19 cellular contexts compared by ENCODE assay signal in genomic region chr12:113770389-113770865, GRCh38.
A peak's percentile ranks its signal among the peaks of the same experiment; 100 is the strongest.
DNase-seq lines count a peak whose midpoint lies in the region; ATAC-seq, FAIRE-seq and TF ChIP-seq lines count a peak whose summit lies in the region.
"Had no signal": no experiment of that assay in that cellular context is flagged by ENCODE, and none has a peak within 500 bp of the region (broad histone marks: within the 10 kb centered on the region; RNA-seq: fewer than 3 reads in every experiment).

No MANE protein-coding gene starts in this region.

- H3K4me3 ChIP-seq in Caco-2 (ENCODE audit: low read depth, low read length) (no peak overlapping the region), HepG2 (replicated peaks in 1 of 3; ENCODE audit: insufficient read depth in 1 of 3, low read depth in 2 of 3, low read length in 3 of 3) (no peak overlapping the region), neural progenitor cell (no peak overlapping the region), PC-9 (no peak overlapping the region)
- H3K4me3 ChIP-seq: BLaER1 had no signal

- H3K79me2 ChIP-seq in HepG2 (ENCODE audit: insufficient read depth, low read length): no peaks in the 10 kb centered on the region
- H3K79me2 ChIP-seq in neural progenitor cell (ENCODE audit: low read depth): no peaks in the 10 kb centered on the region
- H3K79me2 ChIP-seq in PC-9 (ENCODE audit: low read depth): peaks cover 8% of the 10 kb centered on the region

- WGBS in HepG2 (ENCODE audit: low lambda C conversion rate): 0% methylated on average over 10 of the region's 10 CpGs

- H3K9me2 ChIP-seq in PC-9 (ENCODE audit: insufficient read depth): no peaks in the 10 kb centered on the region

- peak; percentile 61 to 96; a peak in 3 of 4 replicates for TF ChIP-seq EP300 in HepG2 (IDR thresholded peaks at IDR 0.05; ENCODE audit: low read depth in 2 of 2, low read length in 2 of 2)
- peak; percentile 91 for TF ChIP-seq EP300 in HepG2 (CRISPR knock-in tag; IDR thresholded peaks at IDR 0.05; ENCODE audit: borderline replicate concordance)

- H3F3A ChIP-seq in neural progenitor cell (ENCODE audit: low read depth) (peaks cover 33% of the 10 kb centered on the region), PC-9 (ENCODE audit: insufficient read depth, low read depth) (peaks cover 4% of the 10 kb centered on the region)

- H3K4me1 ChIP-seq in Caco-2 (peaks cover 31% of the 10 kb centered on the region), HepG2 (ENCODE audit: insufficient read depth, low read length) (peaks cover 85% of the 10 kb centered on the region), neural progenitor cell (peaks cover 28% of the 10 kb centered on the region), PC-9 (replicated peaks; ENCODE audit: insufficient read depth) (peaks cover 15% of the 10 kb centered on the region)

- TF ChIP-seq RAD21 in HepG2 (CRISPR knock-in tag; IDR thresholded peaks at IDR 0.05): no peak; the same call in 1 of the 2 replicates

- H3K9me3 Mint-ChIP-seq in Caco-2 (ENCODE audit: unreplicated experiment) (no peaks in the 10 kb centered on the region), WTC11 (peaks cover 3% of the 10 kb centered on the region; the same call in 1 of the 2 replicates), neural progenitor cell (no peaks in the 10 kb centered on the region)
- H3K9me3 Mint-ChIP-seq: H9, IgD-negative memory B cell had no signal

- H3K36me3 ChIP-seq in Caco-2 (ENCODE audit: control insufficient read depth, insufficient read depth, low read length) (no peaks in the 10 kb centered on the region), HepG2 (replicated peaks in 1 of 2; ENCODE audit: control insufficient read depth in 1 of 2, insufficient read depth in 2 of 2, low read length in 2 of 2) (no peaks in the 10 kb centered on the region; a peak in 1 of 5 replicates), neural progenitor cell (no peaks in the 10 kb centered on the region), PC-9 (ENCODE audit: low read depth) (no peaks in the 10 kb centered on the region)
- H3K36me3 ChIP-seq: BLaER1 had no signal

- H4K20me1 ChIP-seq in HepG2 (ENCODE audit: insufficient read depth, low read length) (no peaks in the 10 kb centered on the region), neural progenitor cell (ENCODE audit: low read depth) (no peaks in the 10 kb centered on the region), PC-9 (ENCODE audit: insufficient read depth) (no peaks in the 10 kb centered on the region)
- H4K20me1 ChIP-seq: BLaER1 had no signal

- H3K27ac Mint-ChIP-seq in Caco-2 (ENCODE audit: unreplicated experiment): no peak overlapping the region
- H3K27ac Mint-ChIP-seq in WTC11: no peak overlapping the region
- H3K27ac Mint-ChIP-seq in neural progenitor cell: no peak overlapping the region
- H3K27ac Mint-ChIP-seq: CD14-positive monocyte; CD4-positive, alpha-beta memory T cell; H9; IgD-negative memory B cell had no signal

- H3K27me3 ChIP-seq in Caco-2 (replicated peaks; ENCODE audit: control insufficient read depth, insufficient read depth, low read length) (no peaks in the 10 kb centered on the region), HepG2 (ENCODE audit: control insufficient read depth in 1 of 2, insufficient read depth in 2 of 2, low read length in 2 of 2) (no peaks in the 10 kb centered on the region), neural progenitor cell (no peaks in the 10 kb centered on the region), PC-9 (ENCODE audit: insufficient read depth, low read depth) (no peaks in the 10 kb centered on the region)
- H3K27me3 ChIP-seq: BLaER1 had no signal

- in situ Hi-C loops in HepG2 (cut with HindIII; ENCODE audit: extremely low pct_ligation_motif_present, low pct_unique_long_range_greater_than_20kb): no loop called here

- DNase-seq in Caco-2 (peak; percentile 62 to 78), WTC11 (ENCODE audit: low spot score) (no peak), HepG2 (ENCODE audit: low spot score) (peak; percentile 98), neural progenitor cell (ENCODE audit: low spot score) (peak; percentile 25), PC-9 (no peak)
- DNase-seq: CD4-positive, alpha-beta memory T cell; H9; KG1 had no signal

- CTCF ChIA-PET in Caco-2 (lab: Charles Lee): no interaction called here
- CTCF ChIA-PET in WTC11 (lab: Charles Lee): interaction anchor here (2.1 kb wide), 1 partner anchor 308 kb away, joined by 6 read pairs; no protein-coding TSS in a partner anchor
- CTCF ChIA-PET in HepG2 (lab: Yijun Ruan, JAX; ENCODE audit: low intra/inter-chr PET ratio, low total read pairs): no interaction called here
- CTCF ChIA-PET in PC-9 (lab: Charles Lee): no interaction called here

- H3K27ac ChIP-seq in HepG2 (ENCODE audit: extremely low read length, insufficient read depth, low read length): peak overlapping the region; percentile 74
- no peak overlapping the region for H3K27ac ChIP-seq in neural progenitor cell
- no peak overlapping the region for H3K27ac ChIP-seq in PC-9
- H3K27ac ChIP-seq: 22Rv1, BLaER1 had no signal

- H3K4me3 Mint-ChIP-seq in Caco-2 (ENCODE audit: unreplicated experiment) (no peak overlapping the region), WTC11 (no peak overlapping the region), neural progenitor cell (no peak overlapping the region)
- H3K4me3 Mint-ChIP-seq: CD14-positive monocyte; CD4-positive, alpha-beta memory T cell; H9; IgD-negative memory B cell had no signal

- BruUV-seq in Caco-2 (replicated peaks; lab: Mats Ljungman, UMichigan): no TSS peak
- no TSS peak for BruUV-seq in HepG2 (replicated peaks; lab: Mats Ljungman, UMichigan)
- no TSS peak for BruUV-seq in PC-9 (replicated peaks; lab: Mats Ljungman, UMichigan)

- H3K27me3 Mint-ChIP-seq in Caco-2 (ENCODE audit: insufficient read depth, unreplicated experiment) (no peaks in the 10 kb centered on the region), WTC11 (ENCODE audit: low read depth) (peaks cover 2% of the 10 kb centered on the region; the same call in 1 of the 2 replicates), neural progenitor cell (ENCODE audit: insufficient read depth, low read depth) (peaks cover 24% of the 10 kb centered on the region)

- no peaks in the 10 kb centered on the region for H3K36me3 Mint-ChIP-seq in Caco-2 (ENCODE audit: insufficient read depth, unreplicated experiment)
- no peaks in the 10 kb centered on the region for H3K36me3 Mint-ChIP-seq in WTC11
- H3K36me3 Mint-ChIP-seq in neural progenitor cell: no peaks in the 10 kb centered on the region
- H3K36me3 Mint-ChIP-seq: CD14-positive monocyte; CD4-positive, alpha-beta memory T cell; IgD-negative memory B cell had no signal

- TF ChIP-seq CTCF in Caco-2 (IDR thresholded peaks at IDR 0.05; ENCODE audit: insufficient read depth in 1 of 2, low read depth in 1 of 2, low read length in 1 of 2, severe bottlenecking in 1 of 2, unreplicated experiment in 1 of 2) (no peak), WTC11 (IDR thresholded peaks at IDR 0.05) (no peak), HepG2 (CRISPR knock-in tag; IDR thresholded peaks at IDR 0.05) (no peak; the same call in 1 of the 2 replicates), neural progenitor cell (IDR thresholded peaks at IDR 0.05) (no peak), PC-9 (conservative IDR thresholded peaks at IDR 0.05) (no peak)

- H3K4me1 Mint-ChIP-seq in Caco-2 (ENCODE audit: low read depth, unreplicated experiment) (peaks cover 13% of the 10 kb centered on the region), WTC11 (0 out of 2 replicates have a peak, but pooled peaks cover 3% of the 10 kb centered on the region), neural progenitor cell (peaks cover 53% of the 10 kb centered on the region)
- H3K4me1 Mint-ChIP-seq: CD14-positive monocyte; CD4-positive, alpha-beta memory T cell; IgD-negative memory B cell had no signal

- no peak for ATAC-seq in WTC11
- ATAC-seq in HepG2: peak; percentile 85
- ATAC-seq in GM18867 (IDR thresholded peaks at IDR 0.05; ENCODE audit: unreplicated experiment): no peak
- ATAC-seq in HG03457 (IDR thresholded peaks at IDR 0.05; ENCODE audit: unreplicated experiment): no peak

- H3K4me2 ChIP-seq in HepG2 (ENCODE audit: low read depth, low read length) (peak overlapping the region; percentile 65), neural progenitor cell (no peak overlapping the region), PC-9 (no peak overlapping the region)
- H3K4me2 ChIP-seq: BLaER1 had no signal

- no peaks in the 10 kb centered on the region for H3K9me3 ChIP-seq in Caco-2
- H3K9me3 ChIP-seq in HepG2 (ENCODE audit: low read length): no peaks in the 10 kb centered on the region
- no peaks in the 10 kb centered on the region for H3K9me3 ChIP-seq in neural progenitor cell (ENCODE audit: low read depth)
- no peaks in the 10 kb centered on the region for H3K9me3 ChIP-seq in PC-9 (ENCODE audit: insufficient read depth, low read depth)
- H3K9me3 ChIP-seq: BLaER1 had no signal

- peak; percentile 39 to 53; a peak in 2 of 4 replicates for TF ChIP-seq POLR2A in HepG2 (IDR thresholded peaks at IDR 0.05; ENCODE audit: insufficient read depth in 1 of 2, low read depth in 2 of 2, low read length in 2 of 2)

- intact Hi-C loops in Caco-2 (cut with micrococcal nuclease; ENCODE audit: unreplicated experiment): no loop called here
- intact Hi-C loops in HepG2 (cut with micrococcal nuclease; ENCODE audit: unreplicated experiment): no loop called here
- intact Hi-C loops in PC-9 (cut with micrococcal nuclease; ENCODE audit: unreplicated experiment): no loop called here

- POLR2A ChIA-PET in Caco-2 (lab: Charles Lee): no interaction called here
- POLR2A ChIA-PET in WTC11 (lab: Charles Lee): no interaction called here
- POLR2A ChIA-PET in HepG2 (lab: Yijun Ruan, JAX): interaction anchor here (1.2 to 3.5 kb wide), 2 partner anchors 11 to 38 kb away, joined by 7 to 14 read pairs; no protein-coding TSS in a partner anchor
- POLR2A ChIA-PET in PC-9 (lab: Charles Lee; ENCODE audit: unreplicated experiment): no interaction called here

- H3K9ac ChIP-seq in HepG2 (ENCODE audit: insufficient read depth, low read depth, low read length): peak overlapping the region; percentile 52
- H3K9ac ChIP-seq in neural progenitor cell: no peak overlapping the region
- H3K9ac ChIP-seq: BLaER1 had no signal

- H2AFZ ChIP-seq in HepG2 (ENCODE audit: low read length): no peak overlapping the region
- H2AFZ ChIP-seq in neural progenitor cell (replicated peaks): no peak overlapping the region
- H2AFZ ChIP-seq in PC-9: no peak overlapping the region

- FAIRE-seq in HepG2 (lab: Jason Lieb, UNC): peak; percentile 99
- FAIRE-seq: D721Med, G401.6, GM12892, GM18507, H1 had no signal

TF ChIP-seq in WTC11, 78 proteins besides CTCF, POLR2A, EP300 and RAD21 (continues in another document):
- TF ChIP-seq ZMAT4 (CRISPR knock-in tag; IDR thresholded peaks at IDR 0.05): no peak

TF ChIP-seq in HepG2, 621 proteins besides CTCF, POLR2A, EP300 and RAD21 (continues in another document):
- TF ChIP-seq SRSF1 (optimal IDR thresholded peaks at IDR 0.05; ENCODE audit: low read depth, low read length) (peak; percentile 38), MBD4 (IDR thresholded peaks at IDR 0.05; ENCODE audit: borderline replicate concordance, low read length) (no peak), CHD4 (IDR thresholded peaks at IDR 0.05; ENCODE audit: borderline replicate concordance, low read length) (no peak)

Comparison
In these comparisons a context has a peak if more than half of its experiments do, and no peak if none do; other contexts are left out.
1. DNase-seq: peak in Caco-2 (2 of 2), HepG2 (single experiment) and neural progenitor cell (single experiment); none in WTC11 (single experiment) and PC-9 (0 of 2).